ENCODE assay signal across 1 cellular context in genomic region chr6:41182069-41183034, GRCh38.
TF ChIP-seq lines count a peak whose summit lies in the region.

No MANE protein-coding gene starts in this region.

TF ChIP-seq in liver, 16 proteins besides CTCF, POLR2A, EP300 and RAD21 (continued from another document):
- TF ChIP-seq ZBTB33 (IDR thresholded peaks at IDR 0.05), result no peak
